In the genomic region with DNA sequence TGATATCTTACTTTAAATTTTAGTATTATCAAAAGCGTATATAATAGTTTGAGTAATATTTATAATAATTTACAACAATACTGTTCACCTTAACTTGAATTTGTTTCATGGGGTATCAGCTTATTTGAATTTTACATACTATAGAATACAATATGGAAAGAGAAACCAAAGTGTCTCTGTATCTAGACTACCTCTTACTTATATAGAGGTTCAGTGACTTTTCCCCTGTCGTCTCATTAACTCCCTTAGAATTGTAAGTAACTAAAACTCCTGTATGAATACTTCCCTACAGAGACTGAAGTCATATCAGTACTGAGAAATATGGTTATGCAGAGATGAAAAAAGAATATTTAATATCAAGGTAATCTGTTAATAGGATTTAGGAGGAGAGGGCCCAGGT, we compare ENCODE assay signal across 19 cellular contexts. TPM values are rescaled to one million over a fixed set of nuclear protein-coding genes. Genes with fewer than 3 reads are reported as not detected.
A peak's percentile ranks its signal among the peaks of the same experiment; 100 is the strongest.
DNase-seq lines count a peak whose midpoint lies in the region; ATAC-seq, FAIRE-seq and TF ChIP-seq lines count a peak whose summit lies in the region.
"Had no signal": no experiment of that assay in that cellular context is flagged by ENCODE, and none has a peak within 500 bp of the region (broad histone marks: within the 10 kb centered on the region; RNA-seq: fewer than 3 reads in every experiment).

No MANE protein-coding gene starts in this region.

- H3K4me1 ChIP-seq in kidney (ENCODE audit: control insufficient read depth in 1 of 2, insufficient read depth in 1 of 2, low read depth in 1 of 2, low read length in 2 of 2) (no peaks in the 10 kb centered on the region), uterus (no peaks in the 10 kb centered on the region)

- H3K36me3 ChIP-seq in kidney (ENCODE audit: control insufficient read depth in 1 of 2, insufficient read depth in 2 of 2, low read length in 2 of 2) (peaks cover 4 to 5% of the 10 kb centered on the region in 2 donors), uterus (no peaks in the 10 kb centered on the region)

- no peak overlapping the region for H3K27ac Mint-ChIP-seq in activated naive CD8-positive, alpha-beta T cell treated with anti-CD3 and anti-CD28 coated beads, Interleukin-2, amount 50 U/mL, for 24 hours
- H3K27ac Mint-ChIP-seq: memory B cell had no signal

- intact Hi-C loops in kidney (cut with DNase I) (loop anchor here (10.0 kb wide), 1 partner anchor 1002 kb away; no protein-coding TSS in a partner anchor), uterus (cut with DNase I; ENCODE audit: low total_unique reads) (loop anchor here (10.0 kb wide), 1 partner anchor 1002 kb away; no protein-coding TSS in a partner anchor)

- H3K4me3 ChIP-seq in kidney (ENCODE audit: low read length in 2 of 2) (no peak overlapping the region), uterus (no peak overlapping the region)
- H3K4me3 ChIP-seq: PC-9 had no signal

- no peak overlapping the region for H3K27ac ChIP-seq in kidney (ENCODE audit: low read depth in 2 of 2, low read length in 2 of 2)
- no peak overlapping the region for H3K27ac ChIP-seq in uterus
- H3K27ac ChIP-seq: PC-9 had no signal

- peak; percentile 40 for ATAC-seq in GM18909 (IDR thresholded peaks at IDR 0.05; ENCODE audit: poor library complexity, unreplicated experiment)
- ATAC-seq in GM21717 (IDR thresholded peaks at IDR 0.05; ENCODE audit: unreplicated experiment): peak; percentile 59
- peak; percentile 50 for ATAC-seq in HG03097 (IDR thresholded peaks at IDR 0.05; ENCODE audit: low FRiP score, unreplicated experiment)
- ATAC-seq in activated naive CD8-positive, alpha-beta T cell treated with anti-CD3 and anti-CD28 coated beads, Interleukin-2, amount 50 U/mL, for 24 hours: no peak
- ATAC-seq in GM19324 (IDR thresholded peaks at IDR 0.05; ENCODE audit: low FRiP score, unreplicated experiment): no peak
- ATAC-seq: naive thymus-derived CD8-positive, alpha-beta T cell had no signal

- H3K9me3 ChIP-seq in kidney (ENCODE audit: control insufficient read depth in 1 of 2, low read length in 2 of 2) (no peaks in the 10 kb centered on the region), uterus (no peaks in the 10 kb centered on the region)

- no peak overlapping the region for H3K4me3 Mint-ChIP-seq in activated naive CD8-positive, alpha-beta T cell treated with anti-CD3 and anti-CD28 coated beads, Interleukin-2, amount 50 U/mL, for 24 hours
- H3K4me3 Mint-ChIP-seq: memory B cell; naive thymus-derived CD8-positive, alpha-beta T cell had no signal

- H3K36me3 Mint-ChIP-seq in activated naive CD8-positive, alpha-beta T cell treated with anti-CD3 and anti-CD28 coated beads, Interleukin-2, amount 50 U/mL, for 24 hours (ENCODE audit: low read depth): peaks cover 13% of the 10 kb centered on the region

- H3K9me3 Mint-ChIP-seq in activated naive CD8-positive, alpha-beta T cell treated with anti-CD3 and anti-CD28 coated beads, Interleukin-2, amount 50 U/mL, for 24 hours: no peaks in the 10 kb centered on the region
- H3K9me3 Mint-ChIP-seq: memory B cell; naive thymus-derived CD8-positive, alpha-beta T cell had no signal

- TF ChIP-seq CTCF in kidney (IDR thresholded peaks at IDR 0.05; ENCODE audit: borderline replicate concordance, extremely low read depth, insufficient read depth) (no peak), uterus (IDR thresholded peaks at IDR 0.05) (no peak)

- FAIRE-seq in kidney (lab: Jason Lieb, UNC): peak; percentile 6
- FAIRE-seq: H54 had no signal

- no peaks in the 10 kb centered on the region for H3K27me3 Mint-ChIP-seq in activated naive CD8-positive, alpha-beta T cell treated with anti-CD3 and anti-CD28 coated beads, Interleukin-2, amount 50 U/mL, for 24 hours
- H3K27me3 Mint-ChIP-seq: memory B cell; naive thymus-derived CD8-positive, alpha-beta T cell had no signal

- H3K9ac ChIP-seq in kidney (ENCODE audit: low read length in 2 of 2): no peak overlapping the region

- no peak for TF ChIP-seq POLR2A in uterus (IDR thresholded peaks at IDR 0.05)

- H3K4me1 Mint-ChIP-seq in activated naive CD8-positive, alpha-beta T cell treated with anti-CD3 and anti-CD28 coated beads, Interleukin-2, amount 50 U/mL, for 24 hours: peaks cover 8% of the 10 kb centered on the region
- H3K4me1 Mint-ChIP-seq: memory B cell had no signal

- DNase-seq in kidney (no peak), uterus (no peak)
- no peak for DNase-seq in activated naive CD8-positive, alpha-beta T cell treated with anti-CD3 and anti-CD28 coated beads, Interleukin-2, amount 50 U/mL, for 24 hours
- DNase-seq: activated naive CD4-positive, alpha-beta T cell; EL; islet precursor cell; Karpas-422; naive thymus-derived CD8-positive, alpha-beta T cell; NCI-H1105 treated with DMSO at 0.1 percent for 48 hours; NCI-H748 treated with DMSO at 0.1 percent for 48 hours; PC-9; stimulated activated CD4-positive, alpha-beta T cell treated with anti-CD3 and anti-CD28 coated beads, Interleukin-4, amount 100 ng/mL, for 24 hours; T-helper 9 cell had no signal

- H3K27me3 ChIP-seq in uterus: no peaks in the 10 kb centered on the region

RNA-seq across cellular contexts. Expression of a gene that starts 26.8 kb away (rescaled TPM):
- total RNA-seq in kidney (31.3 TPM), uterus (10 to 100 TPM; 17.1 to 83.2 (median 52.2) TPM)
- polyA plus RNA-seq in kidney (ENCODE audit: insufficient read depth, low read depth, low replicate concordance): 12.2 TPM

Comparison
In these comparisons a context has a peak if more than half of its experiments do, and no peak if none do; other contexts are left out.
1. ATAC-seq: peak in GM18909 (single experiment), GM21717 (single experiment) and HG03097 (single experiment); none in activated naive CD8-positive, alpha-beta T cell treated with anti-CD3 and anti-CD28 coated beads, Interleukin-2, amount 50 U/mL, for 24 hours (single experiment) and GM19324 (single experiment).